ENCODE assay signal across 1 cellular context in genomic region chr14:30972882-30973582, GRCh38.
TF ChIP-seq lines count a peak whose summit lies in the region.

No MANE protein-coding gene starts in this region.

TF ChIP-seq in WTC11, 78 proteins besides CTCF, POLR2A, EP300 and RAD21 (continued from another document):
- no peak for TF ChIP-seq USF1 (CRISPR knock-in tag; IDR thresholded peaks at IDR 0.05)
- TF ChIP-seq SMAD3 (CRISPR knock-in tag; IDR thresholded peaks at IDR 0.05; ENCODE audit: borderline replicate concordance): no peak
- TF ChIP-seq NR1H2 (CRISPR knock-in tag; IDR thresholded peaks at IDR 0.05): no peak
- no peak for TF ChIP-seq ZNF532 (CRISPR knock-in tag; IDR thresholded peaks at IDR 0.05; ENCODE audit: borderline replicate concordance)
